19 cellular contexts compared by ENCODE assay signal in the genomic region with DNA sequence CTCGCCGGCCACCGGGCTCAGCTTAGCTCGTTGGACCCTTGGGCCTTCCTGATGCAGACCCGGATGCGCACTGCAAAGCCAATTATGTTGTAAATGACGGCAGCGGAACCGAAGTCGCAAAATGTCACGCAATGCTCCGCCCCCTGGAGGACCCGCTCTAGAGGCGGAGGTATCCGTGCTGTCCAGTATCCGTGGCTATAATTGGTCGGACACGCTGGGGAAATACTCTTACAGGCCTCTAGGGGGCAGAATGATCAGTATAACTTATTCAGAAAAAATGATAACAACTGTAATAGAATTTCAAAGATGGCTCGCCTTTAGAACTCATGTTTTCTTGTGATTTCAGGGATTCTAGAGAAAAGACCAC. TPM values are rescaled to one million over a fixed set of nuclear protein-coding genes. Genes with fewer than 3 reads are reported as not detected.
DNase-seq lines count a peak whose midpoint lies in the region; ATAC-seq and TF ChIP-seq lines count a peak whose summit lies in the region.
"Had no signal": no experiment of that assay in that cellular context is flagged by ENCODE, and none has a peak within 500 bp of the region (broad histone marks: within the 10 kb centered on the region; RNA-seq: fewer than 3 reads in every experiment).

PRR23B (minus strand) TSS at position 59 of the 367 bp plus-strand sequence. CDS start 265 bp downstream, outside the sequence.

- in situ Hi-C loops in brain microvascular endothelial cell (cut with HindIII; ENCODE audit: low pct_ligation_motif_present, low sequenced_read_pairs): no loop called here
- in situ Hi-C loops in mammary epithelial cell (cut with MboI; ENCODE audit: low sequenced_read_pairs in 2 of 2): no loop called here

- dilution Hi-C loops in mammary epithelial cell (cut with HindIII; ENCODE audit: low sequenced_read_pairs): no loop called here

- BruUV-seq in mammary epithelial cell (replicated peaks; lab: Mats Ljungman, UMichigan): no TSS peak

- no peaks in the 10 kb centered on the region for H3K4me1 ChIP-seq in DND-41 (ENCODE audit: insufficient read depth, low read length)
- no peaks in the 10 kb centered on the region for H3K4me1 ChIP-seq in lower lobe of right lung
- no peaks in the 10 kb centered on the region for H3K4me1 ChIP-seq in mammary epithelial cell (ENCODE audit: insufficient read depth, low read length)
- H3K4me1 ChIP-seq: BLaER1 treated with 17β-estradiol and CSF1 and Interleukin-3, amounts not matched to agents 10 nM and 100 nM; tibial artery had no signal

- CTCF ChIA-PET in mammary epithelial cell (lab: Charles Lee; ENCODE audit: low non-redundant PET): no interaction called here

- TF ChIP-seq CTCF in DND-41 (IDR thresholded peaks at IDR 0.05; ENCODE audit: borderline replicate concordance, extremely low read depth, low read length, poor library complexity, severe bottlenecking) (peak; percentile 29), brain microvascular endothelial cell (IDR thresholded peaks at IDR 0.05; ENCODE audit: low read depth, low read length, missing control alignments) (peak; percentile 36), lower lobe of right lung (IDR thresholded peaks at IDR 0.05) (peak; percentile 24), mammary epithelial cell (conservative IDR thresholded peaks at IDR 0.05 in 1 of 2, IDR thresholded peaks at IDR 0.05 in 1 of 2; ENCODE audit: extremely low read depth in 1 of 2, insufficient read depth in 1 of 2, low read depth in 1 of 2, low read length in 2 of 2) (peak in 1 of 2 donors; percentile 17)

- H3K79me2 ChIP-seq in DND-41 (ENCODE audit: insufficient read depth, low read length) (no peaks in the 10 kb centered on the region), mammary epithelial cell (ENCODE audit: insufficient read depth, low read length) (no peaks in the 10 kb centered on the region)

- H3K4me3 ChIP-seq in DND-41 (ENCODE audit: low read depth in 1 of 2, low read length in 2 of 2) (no peak within 1 kb of the TSS), brain microvascular endothelial cell (ENCODE audit: low read depth, low read length) (no peak within 1 kb of the TSS), lower lobe of right lung (no peak within 1 kb of the TSS), mammary epithelial cell (replicated peaks in 1 of 3; ENCODE audit: insufficient read depth in 1 of 3, low read depth in 2 of 3, low read length in 3 of 3) (no peak within 1 kb of the TSS)
- no peak within 1 kb of the TSS for H3K4me3 ChIP-seq in Jurkat, Clone E6-1 (ENCODE audit: low read length)
- H3K4me3 ChIP-seq: BLaER1 treated with 17β-estradiol and CSF1 and Interleukin-3, amounts not matched to agents 10 nM and 100 nM; GM12878; tibial artery had no signal

- H3K9me3 ChIP-seq in DND-41 (ENCODE audit: insufficient read depth, low read length, severe bottlenecking): no peaks in the 10 kb centered on the region
- no peaks in the 10 kb centered on the region for H3K9me3 ChIP-seq in lower lobe of right lung
- H3K9me3 ChIP-seq in mammary epithelial cell (replicated peaks; ENCODE audit: insufficient read depth, low read length): peaks cover 7% of the 10 kb centered on the region

- ATAC-seq in DND-41 (ENCODE audit: insufficient read depth, low read depth) (no peak), lower lobe of right lung (no peak), GM19467 (IDR thresholded peaks at IDR 0.05; ENCODE audit: unreplicated experiment) (no peak)
- ATAC-seq in stimulated activated effector memory CD8-positive, alpha-beta T cell treated with anti-CD3 and anti-CD28 coated beads, Interleukin-12 subunit alpha, Interleukin-12 subunit beta, amount 100 ng/mL, for 72 hours: no peak
- ATAC-seq: GM12878 had no signal

- intact Hi-C loops in lower lobe of right lung (cut with DNase I): no loop called here
- intact Hi-C loops in mammary epithelial cell (cut with micrococcal nuclease): no loop called here

- H3K27ac ChIP-seq in DND-41 (ENCODE audit: low read length) (no peak within 1 kb of the TSS), brain microvascular endothelial cell (no peak within 1 kb of the TSS), lower lobe of right lung (no peak within 1 kb of the TSS), mammary epithelial cell (ENCODE audit: insufficient read depth, low read depth, low read length) (no peak within 1 kb of the TSS)
- H3K27ac ChIP-seq: BLaER1 treated with 17β-estradiol and CSF1 and Interleukin-3, amounts not matched to agents 10 nM and 100 nM; tibial artery had no signal

- H3K4me1 Mint-ChIP-seq in stimulated activated effector memory CD8-positive, alpha-beta T cell treated with anti-CD3 and anti-CD28 coated beads, Interleukin-12 subunit alpha, Interleukin-12 subunit beta, amount 100 ng/mL, for 72 hours: no peaks in the 10 kb centered on the region
- H3K4me1 Mint-ChIP-seq: activated B cell treated with CpG ODN at 0.5 μM for 24 hours had no signal

- H3K27me3 ChIP-seq in DND-41 (ENCODE audit: insufficient read depth, low read length, poor library complexity) (no peaks in the 10 kb centered on the region), brain microvascular endothelial cell (replicated peaks) (no peaks in the 10 kb centered on the region), lower lobe of right lung (ENCODE audit: low read depth) (peaks cover 4% of the 10 kb centered on the region), mammary epithelial cell (ENCODE audit: insufficient read depth, low read length) (no peaks in the 10 kb centered on the region)
- H3K27me3 ChIP-seq: BLaER1 treated with 17β-estradiol and CSF1 and Interleukin-3, amounts not matched to agents 10 nM and 100 nM; tibial artery had no signal

- H2AFZ ChIP-seq in DND-41 (ENCODE audit: low read depth, low read length) (no peak within 1 kb of the TSS), mammary epithelial cell (ENCODE audit: low read depth, low read length) (no peak within 1 kb of the TSS)

- H4K20me1 ChIP-seq in DND-41 (ENCODE audit: insufficient read depth, low read length) (no peaks in the 10 kb centered on the region), mammary epithelial cell (ENCODE audit: insufficient read depth, low read length) (no peaks in the 10 kb centered on the region)
- H4K20me1 ChIP-seq: BLaER1 treated with 17β-estradiol and CSF1 and Interleukin-3, amounts not matched to agents 10 nM and 100 nM had no signal

- H3K36me3 ChIP-seq in DND-41 (ENCODE audit: insufficient read depth, low read length): no peaks in the 10 kb centered on the region
- H3K36me3 ChIP-seq in brain microvascular endothelial cell (replicated peaks): no peaks in the 10 kb centered on the region
- H3K36me3 ChIP-seq in lower lobe of right lung: no peaks in the 10 kb centered on the region
- H3K36me3 ChIP-seq in mammary epithelial cell (ENCODE audit: insufficient read depth, low read length): no peaks in the 10 kb centered on the region
- H3K36me3 ChIP-seq: BLaER1 treated with 17β-estradiol and CSF1 and Interleukin-3, amounts not matched to agents 10 nM and 100 nM; tibial artery had no signal

- 71% methylated on average over 17 of the region's 19 CpGs for WGBS in mammary epithelial cell (ENCODE audit: low coverage, missing lambda C conversion rate)

- DNase-seq in DND-41 (no peak), brain microvascular endothelial cell (no peak), lower lobe of right lung (no peak), mammary epithelial cell (no peak)
- peak; percentile 5 for DNase-seq in Jurkat, Clone E6-1 (ENCODE audit: low read depth, low spot score)
- no peak for DNase-seq in activated T-cell treated with anti-CD3 and anti-CD28 coated beads, Interleukin-2, amount 50 U/mL, for 1 hour
- DNase-seq in stimulated activated effector memory CD8-positive, alpha-beta T cell treated with anti-CD3 and anti-CD28 coated beads, Interleukin-12 subunit alpha, Interleukin-12 subunit beta, amount 100 ng/mL, for 72 hours (ENCODE audit: low spot score in 2 of 2): no peak
- DNase-seq: activated B cell treated with CpG ODN at 0.5 μM for 24 hours, NCI-H1092, NCI-H2171, SW 1271, tibial artery had no signal

- H3K27ac Mint-ChIP-seq in stimulated activated effector memory CD8-positive, alpha-beta T cell treated with anti-CD3 and anti-CD28 coated beads, Interleukin-12 subunit alpha, Interleukin-12 subunit beta, amount 100 ng/mL, for 72 hours: no peak within 1 kb of the TSS
- H3K27ac Mint-ChIP-seq: activated B cell treated with CpG ODN at 0.5 μM for 24 hours; activated naive CD8-positive, alpha-beta T cell had no signal

- H3K9ac ChIP-seq in DND-41 (ENCODE audit: low read depth, low read length): no peak within 1 kb of the TSS
- H3K9ac ChIP-seq in mammary epithelial cell (ENCODE audit: insufficient read depth, low read length): no peak within 1 kb of the TSS
- H3K9ac ChIP-seq: BLaER1 treated with 17β-estradiol and CSF1 and Interleukin-3, amounts not matched to agents 10 nM and 100 nM had no signal

- H3K4me3 Mint-ChIP-seq in stimulated activated effector memory CD8-positive, alpha-beta T cell treated with anti-CD3 and anti-CD28 coated beads, Interleukin-12 subunit alpha, Interleukin-12 subunit beta, amount 100 ng/mL, for 72 hours: no peak within 1 kb of the TSS
- H3K4me3 Mint-ChIP-seq: activated B cell treated with CpG ODN at 0.5 μM for 24 hours; activated naive CD8-positive, alpha-beta T cell had no signal

- peaks cover 2% of the 10 kb centered on the region for H3K9me3 Mint-ChIP-seq in stimulated activated effector memory CD8-positive, alpha-beta T cell treated with anti-CD3 and anti-CD28 coated beads, Interleukin-12 subunit alpha, Interleukin-12 subunit beta, amount 100 ng/mL, for 72 hours

- H3K4me2 ChIP-seq in DND-41 (ENCODE audit: insufficient read depth, low read length) (no peak within 1 kb of the TSS), mammary epithelial cell (ENCODE audit: insufficient read depth, low read depth, low read length) (no peak within 1 kb of the TSS)
- H3K4me2 ChIP-seq: BLaER1 treated with 17β-estradiol and CSF1 and Interleukin-3, amounts not matched to agents 10 nM and 100 nM had no signal

- H3K36me3 Mint-ChIP-seq in stimulated activated effector memory CD8-positive, alpha-beta T cell treated with anti-CD3 and anti-CD28 coated beads, Interleukin-12 subunit alpha, Interleukin-12 subunit beta, amount 100 ng/mL, for 72 hours: no peaks in the 10 kb centered on the region

RNA-seq across cellular contexts. Expression of gene PRR23B, which starts in this region (rescaled TPM):
- polyA plus RNA-seq in Jurkat, Clone E6-1 (2012; ENCODE audit: insufficient read depth, insufficient read length): not detected
- total RNA-seq in lower lobe of right lung: not detected
- total RNA-seq in mammary epithelial cell: not detected
- not detected for polyA plus RNA-seq in mammary epithelial cell
- not detected for polyA minus RNA-seq in mammary epithelial cell
- total RNA-seq: activated B cell treated with CpG ODN at 0.5 μM for 24 hours, cardiac septum, Daoy, GM12878, pulmonary artery endothelial cell had no signal
- polyA plus RNA-seq: GM12878 had no signal
